Comparison of ENCODE assay signal across 20 cellular contexts in the genomic region with DNA sequence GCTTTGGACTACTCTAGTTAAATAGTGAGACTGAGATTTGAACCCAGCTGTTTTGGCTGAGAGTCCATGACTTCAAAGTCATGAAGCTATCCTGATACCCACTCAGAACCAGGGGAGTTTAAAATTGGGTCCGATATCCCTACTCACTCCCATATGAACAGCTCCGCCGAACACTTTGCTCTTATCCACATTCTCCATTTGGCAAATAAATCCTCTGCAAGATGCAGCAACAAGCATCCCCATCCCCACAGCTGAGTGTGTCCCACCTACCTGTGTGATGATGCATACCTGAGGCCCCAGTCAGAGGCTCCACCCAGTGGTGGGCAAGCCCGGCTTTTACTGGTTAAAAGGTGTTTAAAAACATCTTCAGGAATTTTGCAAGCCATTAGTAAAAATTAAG.
DNase-seq lines count a peak whose midpoint lies in the region; ATAC-seq and TF ChIP-seq lines count a peak whose summit lies in the region.
"Had no signal": no experiment of that assay in that cellular context is flagged by ENCODE, and none has a peak within 500 bp of the region (broad histone marks: within the 10 kb centered on the region; RNA-seq: fewer than 3 reads in every experiment).

No MANE protein-coding gene starts in this region.

- H3K9ac ChIP-seq in colonic mucosa (ENCODE audit: low read depth in 2 of 2, low read length in 2 of 2) = no peak overlapping the region
- H3K9ac ChIP-seq: BLaER1 had no signal

- no peak for ATAC-seq in left lobe of liver
- no peak for ATAC-seq in HG03280 (IDR thresholded peaks at IDR 0.05; ENCODE audit: unreplicated experiment)
- no peak for ATAC-seq in HG02610 (IDR thresholded peaks at IDR 0.05; ENCODE audit: unreplicated experiment)

- H3K9me3 ChIP-seq in colonic mucosa = no peaks in the 10 kb centered on the region
- H3K9me3 ChIP-seq: BE2C, BLaER1 had no signal

- no peak for TF ChIP-seq CTCF in colonic mucosa (IDR thresholded peaks at IDR 0.05)

- no peak overlapping the region for H3K4me3 ChIP-seq in colonic mucosa
- H3K4me3 ChIP-seq: BLaER1 had no signal

- H3K36me3 ChIP-seq in colonic mucosa = no peaks in the 10 kb centered on the region
- H3K36me3 ChIP-seq: BE2C, BLaER1 had no signal

- peaks cover 4% of the 10 kb centered on the region for H3K4me1 ChIP-seq in colonic mucosa
- H3K4me1 ChIP-seq: BE2C, BLaER1 had no signal

- DNase-seq in colonic mucosa = peak; percentile 11
- peak; percentile 17 for DNase-seq in ecto neural progenitor cell (ENCODE audit: low spot score)
- peak; percentile 28 for DNase-seq in left lobe of liver (ENCODE audit: low spot score)
- no peak for DNase-seq in DMS79 (lab: John Stamatoyannopoulos, UW)
- DNase-seq: 8988T; ACHN; BE2C; C1 segment of cervical spinal cord; CD4-positive, alpha-beta memory T cell; CD4-positive, CD25-positive, alpha-beta regulatory T cell; CD8-positive, alpha-beta memory T cell; COR-L47; DMS 273 treated with DMSO at 0.1 percent for 48 hours; DMS153; DMS53; DMS79 treated with DMSO at 0.1 percent for 48 hours; GF-D8 had no signal

- no peak overlapping the region for H3K27ac ChIP-seq in colonic mucosa
- H3K27ac ChIP-seq: BLaER1 had no signal

- intact Hi-C loops in colonic mucosa (cut with DNase I) = no loop called here

- no peaks in the 10 kb centered on the region for H3K27me3 ChIP-seq in colonic mucosa
- H3K27me3 ChIP-seq: BE2C, BLaER1 had no signal
